ENCODE assay signal across 1 cellular context in genomic region chr4:13992041-13992440, GRCh38.
TF ChIP-seq lines count a peak whose summit lies in the region.

No MANE protein-coding gene starts in this region.

TF ChIP-seq in A549, 52 proteins besides CTCF, POLR2A, EP300 and RAD21 (continued from another document):
- TF ChIP-seq, protein P1, sequence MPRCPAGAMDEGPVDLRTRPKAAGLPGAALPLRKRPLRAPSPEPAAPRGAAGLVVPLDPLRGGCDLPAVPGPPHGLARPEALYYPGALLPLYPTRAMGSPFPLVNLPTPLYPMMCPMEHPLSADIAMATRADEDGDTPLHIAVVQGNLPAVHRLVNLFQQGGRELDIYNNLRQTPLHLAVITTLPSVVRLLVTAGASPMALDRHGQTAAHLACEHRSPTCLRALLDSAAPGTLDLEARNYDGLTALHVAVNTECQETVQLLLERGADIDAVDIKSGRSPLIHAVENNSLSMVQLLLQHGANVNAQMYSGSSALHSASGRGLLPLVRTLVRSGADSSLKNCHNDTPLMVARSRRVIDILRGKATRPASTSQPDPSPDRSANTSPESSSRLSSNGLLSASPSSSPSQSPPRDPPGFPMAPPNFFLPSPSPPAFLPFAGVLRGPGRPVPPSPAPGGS (IDR thresholded peaks at IDR 0.05): no peak
- TF ChIP-seq KDM5A (IDR thresholded peaks at IDR 0.05) (no peak), CEBPB (IDR thresholded peaks at IDR 0.05) (no peak)
